Comparison of ENCODE assay signal across 11 cellular contexts in genomic region chr12:107322063-107322462, GRCh38.
A peak's percentile ranks its signal among the peaks of the same experiment; 100 is the strongest.
DNase-seq lines count a peak whose midpoint lies in the region; ATAC-seq and TF ChIP-seq lines count a peak whose summit lies in the region.
"Had no signal": no experiment of that assay in that cellular context is flagged by ENCODE, and none has a peak within 500 bp of the region (broad histone marks: within the 10 kb centered on the region; RNA-seq: fewer than 3 reads in every experiment).

No MANE protein-coding gene starts in this region.

- H3K27me3 ChIP-seq in GM23338 (ENCODE audit: insufficient read depth) = peaks cover 54% of the 10 kb centered on the region
- peaks cover 61% of the 10 kb centered on the region for H3K27me3 ChIP-seq in osteoblast (ENCODE audit: insufficient read depth, low read length)
- H3K27me3 ChIP-seq in MG63 = peaks cover 19% of the 10 kb centered on the region
- peaks cover 65% of the 10 kb centered on the region for H3K27me3 ChIP-seq in transverse colon

- no peak for TF ChIP-seq CTCF in GM23338 (conservative IDR thresholded peaks at IDR 0.05; ENCODE audit: low read depth in 2 of 2)
- no peak for TF ChIP-seq CTCF in osteoblast (IDR thresholded peaks at IDR 0.05; ENCODE audit: extremely low read depth, low read depth, low read length)
- no peak for TF ChIP-seq CTCF in transverse colon (IDR thresholded peaks at IDR 0.05)

- ATAC-seq in GM23338 (no peak), GM21515 (IDR thresholded peaks at IDR 0.05; ENCODE audit: unreplicated experiment) (no peak)

- no peak for TF ChIP-seq POLR2A in transverse colon (IDR thresholded peaks at IDR 0.05)

- H3K79me2 ChIP-seq in GM23338 (replicated peaks; ENCODE audit: insufficient read depth) = 0 out of 2 replicates have a peak, but pooled peaks cover 4% of the 10 kb centered on the region
- no peaks in the 10 kb centered on the region for H3K79me2 ChIP-seq in osteoblast (ENCODE audit: insufficient read depth, low read length)

- 0 out of 3 replicates have a peak, but pooled peaks cover 3% of the 10 kb centered on the region for H3K9me3 Mint-ChIP-seq in GM23338
- no peaks in the 10 kb centered on the region for H3K9me3 Mint-ChIP-seq in T-helper 1 cell treated with Interleukin-12 subunit alpha and Interleukin-12 subunit beta and Interleukin-4 antibody, amounts not matched to agents 30 μg/mL and 1 μg/mL, for 36 hours
- no peaks in the 10 kb centered on the region for H3K9me3 Mint-ChIP-seq in activated naive CD8-positive, alpha-beta T cell treated with anti-CD3 and anti-CD28 coated beads for 36 hours

- intact Hi-C loops in transverse colon (cut with DNase I; ENCODE audit: low total_unique reads) = no loop called here

- H3K27me3 Mint-ChIP-seq in GM23338 (ENCODE audit: insufficient read depth, low read depth, poor library complexity) = peaks cover 51% of the 10 kb centered on the region
- H3K27me3 Mint-ChIP-seq in T-helper 1 cell treated with Interleukin-12 subunit alpha and Interleukin-12 subunit beta and Interleukin-4 antibody, amounts not matched to agents 30 μg/mL and 1 μg/mL, for 36 hours (ENCODE audit: low read depth) = peaks cover 7% of the 10 kb centered on the region
- peaks cover 5% of the 10 kb centered on the region for H3K27me3 Mint-ChIP-seq in activated naive CD8-positive, alpha-beta T cell treated with anti-CD3 and anti-CD28 coated beads for 36 hours

- H3K27ac ChIP-seq in GM23338 (ENCODE audit: low read depth) (no peak overlapping the region), osteoblast (ENCODE audit: low read depth, low read length) (no peak overlapping the region), transverse colon (no peak overlapping the region)

- peak overlapping the region; percentile 98 for H3K4me2 ChIP-seq in GM23338
- no peak overlapping the region for H3K4me2 ChIP-seq in osteoblast (ENCODE audit: insufficient read depth, low read length)

- TF ChIP-seq EP300 in transverse colon (IDR thresholded peaks at IDR 0.05; ENCODE audit: low read depth) = no peak

- 67% methylated on average over 3 of the region's 3 CpGs; no CpG with 5 or more reads in 1 of the 2 donors for WGBS in transverse colon (ENCODE audit: low coverage in 1 of 2), 2 donors

- H4K20me1 ChIP-seq in GM23338 (replicated peaks; ENCODE audit: insufficient read depth) = no peaks in the 10 kb centered on the region
- no peaks in the 10 kb centered on the region for H4K20me1 ChIP-seq in osteoblast (ENCODE audit: insufficient read depth, low read length)

- H2AFZ ChIP-seq in GM23338 = no peak overlapping the region
- H2AFZ ChIP-seq in osteoblast (ENCODE audit: low read length) = no peak overlapping the region

- no peak overlapping the region for H3K4me3 ChIP-seq in GM23338
- H3K4me3 ChIP-seq in osteoblast (ENCODE audit: insufficient read depth, low read length) = no peak overlapping the region
- no peak overlapping the region for H3K4me3 ChIP-seq in MG63
- no peak overlapping the region for H3K4me3 ChIP-seq in transverse colon

- H3K4me1 Mint-ChIP-seq in GM23338 = peaks cover 17% of the 10 kb centered on the region
- peaks cover 57% of the 10 kb centered on the region for H3K4me1 Mint-ChIP-seq in T-helper 1 cell treated with Interleukin-12 subunit alpha and Interleukin-12 subunit beta and Interleukin-4 antibody, amounts not matched to agents 30 μg/mL and 1 μg/mL, for 36 hours (ENCODE audit: low read depth)
- H3K4me1 Mint-ChIP-seq in activated naive CD8-positive, alpha-beta T cell treated with anti-CD3 and anti-CD28 coated beads for 36 hours = peaks cover 58% of the 10 kb centered on the region

- H3K4me1 ChIP-seq in GM23338 (ENCODE audit: insufficient read depth) = peaks cover 15% of the 10 kb centered on the region
- peaks cover 4% of the 10 kb centered on the region for H3K4me1 ChIP-seq in osteoblast (ENCODE audit: insufficient read depth, low read length)
- H3K4me1 ChIP-seq in transverse colon = peaks cover 5 to 34% (median 27%) of the 10 kb centered on the region in 4 donors

- H3K9me2 ChIP-seq in GM23338 (ENCODE audit: insufficient read depth) = no peaks in the 10 kb centered on the region

- DNase-seq in GM23338 (ENCODE audit: low spot score) (no peak), osteoblast (ENCODE audit: insufficient read length, low spot score, missing footprints) (peak; percentile 58), MG63 (no peak), DMS153 (lab: John Stamatoyannopoulos, UW) (no peak), transverse colon (no peak)
- peak; percentile 60 for DNase-seq in activated naive CD8-positive, alpha-beta T cell treated with anti-CD3 and anti-CD28 coated beads for 36 hours
- DNase-seq: amniotic stem cell, DMS53, NCI-H1694 treated with DMSO at 0.1 percent for 48 hours had no signal

- H3K36me3 ChIP-seq in GM23338 (ENCODE audit: insufficient read depth) (no peaks in the 10 kb centered on the region), osteoblast (ENCODE audit: insufficient read depth, low read length) (no peaks in the 10 kb centered on the region), MG63 (no peaks in the 10 kb centered on the region), transverse colon (no peaks in the 10 kb centered on the region)

- in situ Hi-C loops in transverse colon (cut with MboI; ENCODE audit: low pct_ligation_motif_present in 1 of 4, low pct_unique_long_range_greater_than_20kb in 1 of 4, low sequenced_read_pairs in 3 of 4) = no loop called here

- H3K4me3 Mint-ChIP-seq in GM23338 = peak overlapping the region; percentile 90
- peak overlapping the region; percentile 97 for H3K4me3 Mint-ChIP-seq in T-helper 1 cell treated with Interleukin-12 subunit alpha and Interleukin-12 subunit beta and Interleukin-4 antibody, amounts not matched to agents 30 μg/mL and 1 μg/mL, for 36 hours
- peak overlapping the region; percentile 98 for H3K4me3 Mint-ChIP-seq in activated naive CD8-positive, alpha-beta T cell treated with anti-CD3 and anti-CD28 coated beads for 36 hours

- H3K27ac Mint-ChIP-seq in GM23338 = no peak overlapping the region
- peak overlapping the region; percentile 96 for H3K27ac Mint-ChIP-seq in T-helper 1 cell treated with Interleukin-12 subunit alpha and Interleukin-12 subunit beta and Interleukin-4 antibody, amounts not matched to agents 30 μg/mL and 1 μg/mL, for 36 hours
- H3K27ac Mint-ChIP-seq in activated naive CD8-positive, alpha-beta T cell treated with anti-CD3 and anti-CD28 coated beads for 36 hours = peak overlapping the region; percentile 100

- peaks cover 3% of the 10 kb centered on the region; the same call in 1 of the 2 replicates for H3F3A ChIP-seq in GM23338 (replicated peaks; ENCODE audit: low read depth)

- no peaks in the 10 kb centered on the region for H3K36me3 Mint-ChIP-seq in GM23338 (ENCODE audit: low read depth)
- H3K36me3 Mint-ChIP-seq in T-helper 1 cell treated with Interleukin-12 subunit alpha and Interleukin-12 subunit beta and Interleukin-4 antibody, amounts not matched to agents 30 μg/mL and 1 μg/mL, for 36 hours (ENCODE audit: low read depth) = peaks cover 6% of the 10 kb centered on the region
- H3K36me3 Mint-ChIP-seq in activated naive CD8-positive, alpha-beta T cell treated with anti-CD3 and anti-CD28 coated beads for 36 hours = peaks cover 9% of the 10 kb centered on the region

- no peaks in the 10 kb centered on the region for H3K9me3 ChIP-seq in osteoblast (ENCODE audit: low read depth, low read length)
- no peaks in the 10 kb centered on the region for H3K9me3 ChIP-seq in MG63
- no peaks in the 10 kb centered on the region for H3K9me3 ChIP-seq in transverse colon

TF ChIP-seq in GM23338, 12 proteins besides CTCF, POLR2A, EP300 and RAD21 (continues in another document):
- TF ChIP-seq EZH2 (IDR thresholded peaks at IDR 0.05; ENCODE audit: low read depth, unreplicated experiment) (no peak), ZNF331 (CRISPR knock-in tag; IDR thresholded peaks at IDR 0.05; ENCODE audit: low read depth) (no peak), STAT1 (IDR thresholded peaks at IDR 0.05; ENCODE audit: unreplicated experiment) (no peak), JUNB (IDR thresholded peaks at IDR 0.05; ENCODE audit: unreplicated experiment) (no peak), ETS1 (IDR thresholded peaks at IDR 0.05) (no peak)

Comparison
In these comparisons a context has a peak if more than half of its experiments do, and no peak if none do; other contexts are left out.
1. DNase-seq: peak in activated naive CD8-positive, alpha-beta T cell treated with anti-CD3 and anti-CD28 coated beads for 36 hours (single experiment) and osteoblast (single experiment); none in GM23338 (single experiment), MG63 (single experiment), DMS153 (single experiment) and transverse colon (single experiment).
2. Peak in every context shown above with its lines, with median percentiles within 50 percentile points of each other: H3K4me3 Mint-ChIP-seq.